ENCODE assay signal across 13 cellular contexts in the genomic region with DNA sequence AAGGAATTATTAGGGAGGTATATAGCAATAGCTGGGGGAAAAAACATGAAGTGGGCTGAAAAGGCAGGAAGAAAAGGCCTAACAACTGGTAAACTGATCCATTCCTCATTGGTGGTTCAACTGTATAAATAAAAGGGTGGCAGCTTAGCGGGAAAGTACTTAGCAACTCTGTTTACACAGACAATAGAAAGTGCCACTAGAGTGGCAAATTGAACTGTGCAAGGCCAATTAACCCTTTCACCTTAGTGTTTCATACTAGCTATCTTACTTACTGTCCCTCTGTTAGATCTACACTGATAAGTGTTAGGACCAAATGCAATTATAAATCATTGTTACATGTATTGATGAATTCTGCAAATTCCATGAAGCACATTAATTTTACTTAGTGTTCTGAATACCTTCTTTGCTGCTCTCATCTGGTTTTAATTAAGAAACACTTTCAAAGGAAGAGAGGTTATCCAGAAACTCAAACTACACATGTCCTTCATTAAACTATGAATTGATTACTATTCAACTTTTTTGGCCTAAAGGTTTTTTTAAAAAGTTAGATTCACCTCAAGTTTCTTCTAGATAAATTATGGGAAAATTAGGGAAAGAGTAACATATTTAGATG. TPM values are rescaled to one million over a fixed set of nuclear protein-coding genes. Genes with fewer than 3 reads are reported as not detected.
DNase-seq lines count a peak whose midpoint lies in the region; ATAC-seq and TF ChIP-seq lines count a peak whose summit lies in the region.
"Had no signal": no experiment of that assay in that cellular context is flagged by ENCODE, and none has a peak within 500 bp of the region (broad histone marks: within the 10 kb centered on the region; RNA-seq: fewer than 3 reads in every experiment).

No MANE protein-coding gene starts in this region.

- intact Hi-C loops in right lobe of liver (cut with DNase I) = no loop called here
- intact Hi-C loops in spleen (cut with DNase I; ENCODE audit: low total_unique reads) = no loop called here

- 11% methylated on average over 1 of the region's 1 CpG for WGBS in right lobe of liver (ENCODE audit: insufficient coverage, low coverage, low lambda C conversion rate, missing lambda C conversion rate)
- 76 to 97% (median 91%) methylated on average over 1 of the region's 1 CpG for WGBS in spleen, 5 donors
- 50 to 67% methylated on average over 1 of the region's 1 CpG for WGBS in tibial nerve, 2 donors

- no peak for TF ChIP-seq EP300 in tibial nerve (IDR thresholded peaks at IDR 0.05)

- TF ChIP-seq CTCF in right lobe of liver (IDR thresholded peaks at IDR 0.05) (no peak), spleen (IDR thresholded peaks at IDR 0.05 in 8 of 11, conservative IDR thresholded peaks at IDR 0.05 in 3 of 11) (no peak), tibial nerve (IDR thresholded peaks at IDR 0.05) (no peak)

- H3K4me3 ChIP-seq in right lobe of liver = no peak overlapping the region
- no peak overlapping the region for H3K4me3 ChIP-seq in spleen
- H3K4me3 ChIP-seq in tibial nerve = no peak overlapping the region
- H3K4me3 ChIP-seq: vagina had no signal

- no peaks in the 10 kb centered on the region for H3K27me3 ChIP-seq in right lobe of liver
- H3K27me3 ChIP-seq in spleen (replicated peaks in 1 of 7) = no peaks in the 10 kb centered on the region
- no peaks in the 10 kb centered on the region for H3K27me3 ChIP-seq in tibial nerve
- H3K27me3 ChIP-seq: vagina had no signal

- peaks cover 0 to 8% (median 0%) of the 10 kb centered on the region in 4 donors for H3K4me1 ChIP-seq in right lobe of liver
- peaks cover 0 to 21% (median 6%) of the 10 kb centered on the region in 6 donors for H3K4me1 ChIP-seq in spleen
- peaks cover 0 to 12% (median 0%) of the 10 kb centered on the region in 4 donors for H3K4me1 ChIP-seq in tibial nerve
- H3K4me1 ChIP-seq: vagina had no signal

- no peak overlapping the region for H3K27ac ChIP-seq in right lobe of liver
- no peak overlapping the region for H3K27ac ChIP-seq in spleen
- H3K27ac ChIP-seq in tibial nerve = no peak overlapping the region
- H3K27ac ChIP-seq: vagina had no signal

- TF ChIP-seq POLR2A in right lobe of liver (IDR thresholded peaks at IDR 0.05) (no peak), spleen (IDR thresholded peaks at IDR 0.05) (no peak), tibial nerve (IDR thresholded peaks at IDR 0.05) (no peak)

- H3K9me3 ChIP-seq in right lobe of liver = no peaks in the 10 kb centered on the region
- H3K9me3 ChIP-seq in spleen = no peaks in the 10 kb centered on the region
- no peaks in the 10 kb centered on the region for H3K9me3 ChIP-seq in tibial nerve
- H3K9me3 ChIP-seq: vagina had no signal

- H3K36me3 ChIP-seq in right lobe of liver (no peaks in the 10 kb centered on the region), spleen (no peaks in the 10 kb centered on the region), tibial nerve (no peaks in the 10 kb centered on the region)
- H3K36me3 ChIP-seq: vagina had no signal

- ATAC-seq in right lobe of liver (peak; percentile 56 to 87 (median 66)), HG03095 (IDR thresholded peaks at IDR 0.05; ENCODE audit: unreplicated experiment) (no peak)
- ATAC-seq: activated CD4-positive, CD25-positive, alpha-beta regulatory T cell treated with anti-CD3 and anti-CD28 coated beads, Interleukin-2, amount 50 U/mL, for 24 hours had no signal

- peak; percentile 57 for DNase-seq in DMS114 treated with DMSO at 0.1 percent for 48 hours (lab: John Stamatoyannopoulos, UW; ENCODE audit: unreplicated experiment)
- peak; percentile 92 for DNase-seq in NCI-H146 treated with DMSO at 0.1 percent for 48 hours (lab: John Stamatoyannopoulos, UW; ENCODE audit: unreplicated experiment)
- peak; percentile 19 for DNase-seq in RPMI7951 (ENCODE audit: low read depth)
- no peak for DNase-seq in right lobe of liver
- no peak for DNase-seq in GDM1 (lab: John Stamatoyannopoulos, UW)
- no peak for DNase-seq in spleen
- no peak for DNase-seq in tibial nerve (ENCODE audit: low spot score in 2 of 2)
- DNase-seq: activated T-cell treated with anti-CD3 and anti-CD28 coated beads, Interleukin-2, amount 50 U/mL, for 24 hours; NCI-H526 treated with DMSO at 0.1 percent for 48 hours; nucleus accumbens had no signal

RNA-seq across cellular contexts. Expression of gene DNAJC1, which starts 28.0 kb away (rescaled TPM):
- 30.5 and 42.0 TPM in 2 replicates for total RNA-seq in RPMI7951 (2014; rRNA removed; shearing (Covaris generic))
- total RNA-seq in right lobe of liver (100 to 1,000 TPM in 1 of 6 experiments, 10 to 100 TPM in 5; 16.0 to 106 (median 27.8) TPM), spleen (10 to 100 TPM; 20.3 to 96.4 (median 26.4) TPM), tibial nerve (100 to 1,000 TPM in 1 of 4 donors, 10 to 100 TPM in 3; 71.7 to 112 (median 82.9) TPM)
- polyA plus RNA-seq in spleen = 10 to 100 TPM in 2 of 3 donors, 1 to 10 TPM in 1; 8.1 to 11.6 (median 10.7) TPM

Comparison
In these comparisons a context has a peak if more than half of its experiments do, and no peak if none do; other contexts are left out.
1. DNase-seq: peak in DMS114 treated with DMSO at 0.1 percent for 48 hours (single experiment), NCI-H146 treated with DMSO at 0.1 percent for 48 hours (single experiment) and RPMI7951 (single experiment); none in right lobe of liver (0 of 3), GDM1 (single experiment), spleen (single experiment) and tibial nerve (0 of 2).